Comparison of ENCODE assay signal across 8 cellular contexts in genomic region chr11:119666463-119667131, GRCh38.
A peak's percentile ranks its signal among the peaks of the same experiment; 100 is the strongest.
DNase-seq lines count a peak whose midpoint lies in the region; ATAC-seq and TF ChIP-seq lines count a peak whose summit lies in the region.

No MANE protein-coding gene starts in this region.

- ATAC-seq in GM19397 (IDR thresholded peaks at IDR 0.05; ENCODE audit: unreplicated experiment) (peak; percentile 72), upper lobe of left lung (ENCODE audit: low FRiP score in 2 of 2) (peak; percentile 90 to 93)
- ATAC-seq in activated naive CD4-positive, alpha-beta T cell treated with anti-CD3 and anti-CD28 coated beads, Interleukin-2, amount 50 U/mL, for 72 hours = peak; percentile 90 to 94

- DNase-seq in COLO829 (ENCODE audit: low spot score) (peak; percentile 55), HPDE6-E6E7 (ENCODE audit: extremely low spot score) (peak; percentile 45), SK-MEL-5 (ENCODE audit: low read depth, low spot score) (peak; percentile 69), glutamatergic neuron (peak; percentile 91), osteocyte (ENCODE audit: extremely low spot score, unreplicated experiment) (peak; percentile 88), upper lobe of left lung (peak in 1 of 2 donors; percentile 83)
- DNase-seq in activated naive CD4-positive, alpha-beta T cell treated with anti-CD3 and anti-CD28 coated beads, Interleukin-2, amount 50 U/mL, for 72 hours (ENCODE audit: low spot score in 2 of 2) = peak; percentile 60 to 68

- no peaks in the 10 kb centered on the region for H3K9me3 Mint-ChIP-seq in activated naive CD4-positive, alpha-beta T cell treated with anti-CD3 and anti-CD28 coated beads, Interleukin-2, amount 50 U/mL, for 72 hours
- H3K9me3 Mint-ChIP-seq in glutamatergic neuron (ENCODE audit: unreplicated experiment) (peaks cover 10% of the 10 kb centered on the region), osteocyte (ENCODE audit: unreplicated experiment) (no peaks in the 10 kb centered on the region)

- H3K4me3 Mint-ChIP-seq in glutamatergic neuron (ENCODE audit: unreplicated experiment) = no peak overlapping the region
- no peak overlapping the region for H3K4me3 Mint-ChIP-seq in osteocyte (ENCODE audit: unreplicated experiment)

- no peaks in the 10 kb centered on the region for H3K27me3 ChIP-seq in upper lobe of left lung

- no peaks in the 10 kb centered on the region for H3K36me3 ChIP-seq in upper lobe of left lung

- no peak overlapping the region for H3K4me3 ChIP-seq in upper lobe of left lung

- in situ Hi-C loops in SK-MEL-5 (cut with HindIII; ENCODE audit: low pct_unique_long_range_greater_than_20kb, low sequenced_read_pairs) = no loop called here

- H3K27ac ChIP-seq in upper lobe of left lung = no peak overlapping the region

- H3K9me3 ChIP-seq in upper lobe of left lung = no peaks in the 10 kb centered on the region

- peaks cover 4 to 7% (median 5%) of the 10 kb centered on the region in 4 donors for H3K4me1 ChIP-seq in upper lobe of left lung

- 50 to 75% methylated on average over 10 to 17 of the region's 17 CpGs for whole genome bisulfite sequencing in upper lobe of left lung, 2 donors

- H3K4me1 Mint-ChIP-seq in glutamatergic neuron (ENCODE audit: low read depth, unreplicated experiment) (peaks cover 34% of the 10 kb centered on the region), osteocyte (ENCODE audit: unreplicated experiment) (peaks cover 20% of the 10 kb centered on the region)

- peak; percentile 91 for TF ChIP-seq CTCF in glutamatergic neuron (IDR thresholded peaks at IDR 0.05; ENCODE audit: partially characterized antibody, unreplicated experiment)
- TF ChIP-seq CTCF in osteocyte (IDR thresholded peaks at IDR 0.05) = peak; percentile 96
- peak; percentile 87 to 99 (median 96) for TF ChIP-seq CTCF in upper lobe of left lung (IDR thresholded peaks at IDR 0.05)

- no peak overlapping the region for H3K27ac Mint-ChIP-seq in activated naive CD4-positive, alpha-beta T cell treated with anti-CD3 and anti-CD28 coated beads, Interleukin-2, amount 50 U/mL, for 72 hours
- H3K27ac Mint-ChIP-seq in glutamatergic neuron (ENCODE audit: unreplicated experiment) (no peak overlapping the region), osteocyte (ENCODE audit: unreplicated experiment) (no peak overlapping the region)

- no peak for TF ChIP-seq EP300 in upper lobe of left lung (IDR thresholded peaks at IDR 0.05)

- no peaks in the 10 kb centered on the region for H3K36me3 Mint-ChIP-seq in activated naive CD4-positive, alpha-beta T cell treated with anti-CD3 and anti-CD28 coated beads, Interleukin-2, amount 50 U/mL, for 72 hours
- H3K36me3 Mint-ChIP-seq in glutamatergic neuron (ENCODE audit: unreplicated experiment) (peaks cover 8% of the 10 kb centered on the region), osteocyte (ENCODE audit: unreplicated experiment) (no peaks in the 10 kb centered on the region)

- no peak for TF ChIP-seq POLR2A in upper lobe of left lung (IDR thresholded peaks at IDR 0.05)

- H3K27me3 Mint-ChIP-seq in glutamatergic neuron (ENCODE audit: unreplicated experiment) (peaks cover 10% of the 10 kb centered on the region), osteocyte (ENCODE audit: unreplicated experiment) (no peaks in the 10 kb centered on the region)
